In the genomic region with DNA sequence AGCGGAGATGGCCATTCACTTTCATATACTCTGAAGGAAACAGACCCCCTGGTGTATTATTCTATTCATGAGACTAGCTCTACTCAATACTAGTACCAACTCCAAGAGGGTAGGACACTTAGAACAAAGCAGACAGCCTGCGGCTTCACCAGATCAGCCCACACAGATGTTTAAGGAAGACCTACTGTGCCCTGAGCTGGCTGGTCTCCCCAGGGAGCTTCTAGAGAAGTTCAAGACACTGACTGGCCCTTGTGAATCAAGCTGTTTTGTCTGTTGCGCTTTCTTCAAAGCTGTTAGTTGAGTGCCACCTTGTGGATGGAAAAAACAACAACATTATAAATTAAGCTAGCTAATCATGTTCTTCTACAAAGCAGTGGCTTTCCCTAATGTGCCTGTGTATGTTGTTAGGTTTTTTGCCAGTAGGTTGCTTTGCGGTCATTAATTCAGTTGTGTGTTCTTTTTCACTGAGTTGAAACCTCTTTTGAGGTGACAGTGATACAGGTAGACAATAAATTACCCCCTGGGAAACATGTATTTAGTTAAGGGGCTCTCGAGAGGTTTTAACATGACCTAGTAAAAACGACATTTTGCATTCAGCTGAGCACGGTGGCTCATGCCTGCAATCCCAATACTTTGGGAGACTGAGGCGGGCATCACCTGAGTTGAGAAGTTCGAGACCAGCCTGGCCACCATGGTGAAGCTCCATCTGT, we compare ENCODE assay signal across 8 cellular contexts.
DNase-seq lines count a peak whose midpoint lies in the region; ATAC-seq, FAIRE-seq and TF ChIP-seq lines count a peak whose summit lies in the region.

No MANE protein-coding gene starts in this region.

- peak overlapping the region in 1 of 2 experiments; percentile 14; a peak in 1 of 6 replicates for H3K27ac ChIP-seq in A549

- H3K9me3 ChIP-seq in A549: no peaks in the 10 kb centered on the region

- H3K4me1 ChIP-seq in A549: peaks cover 4% of the 10 kb centered on the region; the same call in 2 of the 3 replicates

- ATAC-seq in A549 (peak; percentile 80 to 89), HG03139 (IDR thresholded peaks at IDR 0.05; ENCODE audit: unreplicated experiment) (no peak)

- CTCF ChIA-PET in A549 (lab: Yijun Ruan, JAX): interaction anchor here (0.6 to 6.5 kb wide), 60 partner anchors 11 to 1037 kb away, joined by 3 to 512 read pairs (median 5); partner anchors contain the start of genes CGNL1 and TCF12

- peak; percentile 98 to 99 for TF ChIP-seq RAD21 in A549 (conservative IDR thresholded peaks at IDR 0.05 in 1 of 2, IDR thresholded peaks at IDR 0.05 in 1 of 2)

- no peak for TF ChIP-seq EP300 in A549 (IDR thresholded peaks at IDR 0.05)

- peak; percentile 96 for TF ChIP-seq CTCF in A549 (IDR thresholded peaks at IDR 0.05)

- POLR2A ChIA-PET in A549 (lab: Yijun Ruan, JAX): interaction anchor here (0.6 to 1.5 kb wide), 2 partner anchors 145 to 187 kb away, joined by 3 to 11 read pairs; no protein-coding TSS in a partner anchor

- WGBS in A549 (ENCODE audit: missing lambda C conversion rate): 34% methylated on average over 9 of the region's 9 CpGs

- no peak overlapping the region for H3K4me3 ChIP-seq in A549

- FAIRE-seq in A549 (lab: Jason Lieb, UNC) (peak; percentile 95), HTR-8/SVneo (lab: Jason Lieb, UNC) (no peak)

- H3K4me2 ChIP-seq in A549: no peak overlapping the region

- TF ChIP-seq POLR2A in A549 (IDR thresholded peaks at IDR 0.05; ENCODE audit: low read length): no peak

- DNase-seq in A549 (ENCODE audit: low read depth in 1 of 2, low spot score in 1 of 2) (peak; percentile 64 to 89), GM04504 (ENCODE audit: low read depth) (peak; percentile 76), HTR-8/SVneo (ENCODE audit: insufficient read length, low spot score) (peak; percentile 53), NCI-H748 treated with DMSO at 0.1 percent for 48 hours (lab: John Stamatoyannopoulos, UW) (peak; percentile 65), astrocyte of the hippocampus (ENCODE audit: low read depth, low spot score) (peak; percentile 86), iPS DF 19.7 (ENCODE audit: low read depth, low spot score) (peak; percentile 68), smooth muscle cell of the brain vasculature (ENCODE audit: low read depth, low spot score) (peak; percentile 91)

TF ChIP-seq in A549, 52 proteins besides CTCF, POLR2A, EP300 and RAD21:
- TF ChIP-seq MAFK (IDR thresholded peaks at IDR 0.05; ENCODE audit: partially characterized antibody) (peak; percentile 66), SMC3 (IDR thresholded peaks at IDR 0.05) (peak; percentile 99), MYC (IDR thresholded peaks at IDR 0.05; ENCODE audit: borderline replicate concordance, low read length) (no peak), FOXS1 (CRISPR knock-in tag; IDR thresholded peaks at IDR 0.05) (no peak)
